ENCODE assay signal across 33 cellular contexts in genomic region chr1:55053265-55053954, GRCh38. TPM values are rescaled to one million over a fixed set of nuclear protein-coding genes. Genes with fewer than 3 reads are reported as not detected.
DNase-seq lines count a peak whose midpoint lies in the region; ATAC-seq, FAIRE-seq and TF ChIP-seq lines count a peak whose summit lies in the region.
"Had no signal": no experiment of that assay in that cellular context is flagged by ENCODE, and none has a peak within 500 bp of the region (broad histone marks: within the 10 kb centered on the region; RNA-seq: fewer than 3 reads in every experiment).

No MANE protein-coding gene starts in this region.

- TF ChIP-seq POLR2A in Peyer's patch (IDR thresholded peaks at IDR 0.05) (no peak), HepG2 (IDR thresholded peaks at IDR 0.05; ENCODE audit: insufficient read depth in 1 of 2, low read depth in 2 of 2, low read length in 2 of 2) (no peak), gastrocnemius medialis (IDR thresholded peaks at IDR 0.05) (no peak)

- BruUV-seq in HepG2 (replicated peaks; lab: Mats Ljungman, UMichigan), result no TSS peak

- H3K4me3 Mint-ChIP-seq in activated CD8-positive, alpha-beta memory T cell treated with anti-CD3 and anti-CD28 coated beads, Interleukin-2, amount 10 ng/mL, durations not matched to agents 7 days and 5 days, result no peak overlapping the region
- no peak overlapping the region for H3K4me3 Mint-ChIP-seq in CD8-positive, alpha-beta T cell
- H3K4me3 Mint-ChIP-seq in activated T-cell treated with anti-CD3 and anti-CD28 coated beads, Interleukin-2, amount 50 U/mL, for 24 hours, result no peak overlapping the region
- H3K4me3 Mint-ChIP-seq: activated CD8-positive, alpha-beta T cell treated with anti-CD3 and anti-CD28 coated beads for 36 hours; activated naive CD4-positive, alpha-beta T cell treated with anti-CD3 and anti-CD28 coated beads, Interleukin-2, amount 50 U/mL, for 24 hours; CD4-positive, alpha-beta T cell; nephron; stimulated activated naive B cell treated with anti-CD40 and anti-IgM and Interleukin-4, amounts not matched to agents 10 μg/mL and 1 μg/mL and 100 μg/mL, for 72 hours had no signal

- no peak overlapping the region for H3K9ac ChIP-seq in HepG2 (ENCODE audit: insufficient read depth, low read depth, low read length)

- no peaks in the 10 kb centered on the region for H3K27me3 ChIP-seq in Peyer's patch
- no peaks in the 10 kb centered on the region for H3K27me3 ChIP-seq in HepG2 (ENCODE audit: control insufficient read depth in 1 of 2, insufficient read depth in 2 of 2, low read length in 2 of 2)
- H3K27me3 ChIP-seq in gastrocnemius medialis, result no peaks in the 10 kb centered on the region
- no peaks in the 10 kb centered on the region for H3K27me3 ChIP-seq in CD8-positive, alpha-beta T cell (ENCODE audit: insufficient read depth, low read length)

- CTCF ChIA-PET in HepG2 (lab: Yijun Ruan, JAX; ENCODE audit: low intra/inter-chr PET ratio, low total read pairs), result no interaction called here
- CTCF ChIA-PET in activated CD8-positive, alpha-beta memory T cell treated with anti-CD3 and anti-CD28 coated beads, Interleukin-2, amount 10 ng/mL, durations not matched to agents 7 days and 5 days (lab: Charles Lee), result no interaction called here
- CTCF ChIA-PET in CD8-positive, alpha-beta T cell (lab: Charles Lee), result interaction anchor here (0.9 kb wide), 1 partner anchor 31 kb away, joined by 3 read pairs; no protein-coding TSS in a partner anchor

- TF ChIP-seq CTCF in Peyer's patch (IDR thresholded peaks at IDR 0.05) (no peak), HepG2 (CRISPR knock-in tag; IDR thresholded peaks at IDR 0.05) (no peak), gastrocnemius medialis (IDR thresholded peaks at IDR 0.05 in 4 of 5, conservative IDR thresholded peaks at IDR 0.05 in 1 of 5) (no peak)
- no peak for TF ChIP-seq CTCF in CD8-positive, alpha-beta T cell (IDR thresholded peaks at IDR 0.05)

- H3K36me3 Mint-ChIP-seq in activated CD8-positive, alpha-beta memory T cell treated with anti-CD3 and anti-CD28 coated beads, Interleukin-2, amount 10 ng/mL, durations not matched to agents 7 days and 5 days, result no peaks in the 10 kb centered on the region
- no peaks in the 10 kb centered on the region for H3K36me3 Mint-ChIP-seq in CD8-positive, alpha-beta T cell
- H3K36me3 Mint-ChIP-seq in activated T-cell treated with anti-CD3 and anti-CD28 coated beads, Interleukin-2, amount 50 U/mL, for 24 hours (ENCODE audit: low read depth), result no peaks in the 10 kb centered on the region
- H3K36me3 Mint-ChIP-seq: activated naive CD4-positive, alpha-beta T cell treated with anti-CD3 and anti-CD28 coated beads, Interleukin-2, amount 50 U/mL, for 24 hours; stimulated activated naive B cell treated with anti-CD40 and anti-IgM and Interleukin-4, amounts not matched to agents 10 μg/mL and 1 μg/mL and 100 μg/mL, for 72 hours had no signal

- H3K9me3 Mint-ChIP-seq in activated CD8-positive, alpha-beta memory T cell treated with anti-CD3 and anti-CD28 coated beads, Interleukin-2, amount 10 ng/mL, durations not matched to agents 7 days and 5 days (ENCODE audit: low read depth), result no peaks in the 10 kb centered on the region
- H3K9me3 Mint-ChIP-seq in CD8-positive, alpha-beta T cell, result no peaks in the 10 kb centered on the region
- no peaks in the 10 kb centered on the region for H3K9me3 Mint-ChIP-seq in activated T-cell treated with anti-CD3 and anti-CD28 coated beads, Interleukin-2, amount 50 U/mL, for 24 hours
- H3K9me3 Mint-ChIP-seq: activated CD8-positive, alpha-beta T cell treated with anti-CD3 and anti-CD28 coated beads for 36 hours; activated naive CD4-positive, alpha-beta T cell treated with anti-CD3 and anti-CD28 coated beads, Interleukin-2, amount 50 U/mL, for 24 hours; CD4-positive, alpha-beta T cell; nephron; stimulated activated naive B cell treated with anti-CD40 and anti-IgM and Interleukin-4, amounts not matched to agents 10 μg/mL and 1 μg/mL and 100 μg/mL, for 72 hours had no signal

- no peaks in the 10 kb centered on the region for H3K9me3 ChIP-seq in Peyer's patch
- H3K9me3 ChIP-seq in HepG2 (ENCODE audit: low read length), result no peaks in the 10 kb centered on the region
- H3K9me3 ChIP-seq in gastrocnemius medialis, result no peaks in the 10 kb centered on the region
- H3K9me3 ChIP-seq in CD8-positive, alpha-beta T cell (ENCODE audit: low read length), result no peaks in the 10 kb centered on the region
- H3K9me3 ChIP-seq: thoracic aorta had no signal

- POLR2A ChIA-PET in HepG2 (lab: Yijun Ruan, JAX), result no interaction called here
- POLR2A ChIA-PET in CD8-positive, alpha-beta T cell (lab: Charles Lee), result no interaction called here

- peak; percentile 84 for FAIRE-seq in HepG2 (lab: Jason Lieb, UNC)
- FAIRE-seq: astrocyte, kidney, small intestine had no signal

- peak overlapping the region; percentile 28; the same call in 1 of the 2 replicates for H3K4me2 ChIP-seq in HepG2 (ENCODE audit: low read depth, low read length)

- TF ChIP-seq RAD21 in HepG2 (CRISPR knock-in tag; IDR thresholded peaks at IDR 0.05), result no peak

- no peak overlapping the region for H3K4me3 ChIP-seq in Peyer's patch
- no peak overlapping the region for H3K4me3 ChIP-seq in HepG2 (replicated peaks in 1 of 3; ENCODE audit: insufficient read depth in 1 of 3, low read depth in 2 of 3, low read length in 3 of 3)
- H3K4me3 ChIP-seq in gastrocnemius medialis, result no peak overlapping the region
- H3K4me3 ChIP-seq in CD8-positive, alpha-beta T cell (ENCODE audit: low read depth, low read length), result no peak overlapping the region
- H3K4me3 ChIP-seq: thoracic aorta had no signal

- peak; percentile 70 for ATAC-seq in HepG2
- peak; percentile 77 to 80 for ATAC-seq in gastrocnemius medialis
- ATAC-seq in activated CD8-positive, alpha-beta memory T cell treated with anti-CD3 and anti-CD28 coated beads, Interleukin-2, amount 10 ng/mL, durations not matched to agents 7 days and 5 days, result no peak
- ATAC-seq in HG03196 (IDR thresholded peaks at IDR 0.05; ENCODE audit: unreplicated experiment), result no peak
- ATAC-seq in CD8-positive, alpha-beta T cell, result no peak
- ATAC-seq: activated CD4-positive, CD25-positive, alpha-beta regulatory T cell treated with anti-CD3 and anti-CD28 coated beads, Interleukin-2, amount 50 U/mL, for 24 hours; activated CD8-positive, alpha-beta T cell treated with anti-CD3 and anti-CD28 coated beads for 36 hours; HCT116; stimulated activated naive B cell treated with anti-CD40 and anti-IgM and Interleukin-4, amounts not matched to agents 10 μg/mL and 1 μg/mL and 100 μg/mL, for 72 hours had no signal

- H3K27ac Mint-ChIP-seq in activated CD8-positive, alpha-beta memory T cell treated with anti-CD3 and anti-CD28 coated beads, Interleukin-2, amount 10 ng/mL, durations not matched to agents 7 days and 5 days, result no peak overlapping the region
- no peak overlapping the region for H3K27ac Mint-ChIP-seq in CD8-positive, alpha-beta T cell
- no peak overlapping the region for H3K27ac Mint-ChIP-seq in activated T-cell treated with anti-CD3 and anti-CD28 coated beads, Interleukin-2, amount 50 U/mL, for 24 hours
- H3K27ac Mint-ChIP-seq: activated CD8-positive, alpha-beta T cell treated with anti-CD3 and anti-CD28 coated beads for 36 hours; activated naive CD4-positive, alpha-beta T cell treated with anti-CD3 and anti-CD28 coated beads, Interleukin-2, amount 50 U/mL, for 24 hours; CD4-positive, alpha-beta T cell; nephron; progenitor cell of endocrine pancreas; stimulated activated naive B cell treated with anti-CD40 and anti-IgM and Interleukin-4, amounts not matched to agents 10 μg/mL and 1 μg/mL and 100 μg/mL, for 72 hours had no signal

- H3K4me1 Mint-ChIP-seq in activated CD8-positive, alpha-beta memory T cell treated with anti-CD3 and anti-CD28 coated beads, Interleukin-2, amount 10 ng/mL, durations not matched to agents 7 days and 5 days, result no peaks in the 10 kb centered on the region
- no peaks in the 10 kb centered on the region for H3K4me1 Mint-ChIP-seq in CD8-positive, alpha-beta T cell (ENCODE audit: low read depth)
- no peaks in the 10 kb centered on the region for H3K4me1 Mint-ChIP-seq in activated T-cell treated with anti-CD3 and anti-CD28 coated beads, Interleukin-2, amount 50 U/mL, for 24 hours (ENCODE audit: low read depth)
- H3K4me1 Mint-ChIP-seq: activated naive CD4-positive, alpha-beta T cell treated with anti-CD3 and anti-CD28 coated beads, Interleukin-2, amount 50 U/mL, for 24 hours; stimulated activated naive B cell treated with anti-CD40 and anti-IgM and Interleukin-4, amounts not matched to agents 10 μg/mL and 1 μg/mL and 100 μg/mL, for 72 hours had no signal

- DNase-seq in Peyer's patch (peak in 2 of 3 donors; percentile 20 to 39), fibroblast of gingiva (ENCODE audit: low read depth) (peak; percentile 61), HepG2 (ENCODE audit: low spot score) (peak; percentile 42), gastrocnemius medialis (peak; percentile 56 to 73)
- no peak for DNase-seq in activated CD8-positive, alpha-beta memory T cell treated with anti-CD3 and anti-CD28 coated beads, Interleukin-2, amount 10 ng/mL, durations not matched to agents 7 days and 5 days
- no peak for DNase-seq in CD8-positive, alpha-beta T cell
- DNase-seq in activated T-cell treated with anti-CD3 and anti-CD28 coated beads, Interleukin-2, amount 50 U/mL, for 24 hours, result no peak
- DNase-seq: activated CD8-positive, alpha-beta T cell treated with anti-CD3 and anti-CD28 coated beads for 36 hours; activated T-cell treated with anti-CD3 and anti-CD28 coated beads, Interleukin-2, amount 50 U/mL, for 1 hour; DMS53; foreskin melanocyte; GDM1; Karpas-422; kidney; midbrain; NCI-H1092; NCI-H1930; NCI-H2227 treated with DMSO at 0.1 percent for 48 hours; NCI-H748 treated with DMSO at 0.1 percent for 48 hours; small intestine; stimulated activated CD4-positive, alpha-beta T cell treated with anti-CD3 and anti-CD28 coated beads, Interleukin-2, amount 100 ng/mL, for 24 hours; stimulated activated naive B cell treated with anti-CD40 and anti-IgM and Interleukin-4, amounts not matched to agents 10 μg/mL and 1 μg/mL and 100 μg/mL, for 72 hours; SW 1271 had no signal

- H3K4me1 ChIP-seq in Peyer's patch (no peaks in the 10 kb centered on the region), HepG2 (ENCODE audit: insufficient read depth, low read length) (peaks cover 32% of the 10 kb centered on the region), gastrocnemius medialis (peaks cover 17 to 21% of the 10 kb centered on the region in 2 donors)
- H3K4me1 ChIP-seq in CD8-positive, alpha-beta T cell (ENCODE audit: insufficient read depth, low read length), result no peaks in the 10 kb centered on the region

- in situ Hi-C loops in HepG2 (cut with HindIII; ENCODE audit: extremely low pct_ligation_motif_present, low pct_unique_long_range_greater_than_20kb) (no loop called here), gastrocnemius medialis (cut with MboI; ENCODE audit: low sequenced_read_pairs in 4 of 4) (no loop called here)

- peaks cover 2% of the 10 kb centered on the region for H3K79me2 ChIP-seq in HepG2 (ENCODE audit: insufficient read depth, low read length)

- peak in 1 of 2 experiments; percentile 54; a peak in 2 of 4 replicates for TF ChIP-seq EP300 in HepG2 (IDR thresholded peaks at IDR 0.05; ENCODE audit: low read depth in 2 of 2, low read length in 2 of 2)
- no peak for TF ChIP-seq EP300 in HepG2 (CRISPR knock-in tag; IDR thresholded peaks at IDR 0.05; ENCODE audit: borderline replicate concordance)

- no peaks in the 10 kb centered on the region for H3K27me3 Mint-ChIP-seq in activated CD8-positive, alpha-beta memory T cell treated with anti-CD3 and anti-CD28 coated beads, Interleukin-2, amount 10 ng/mL, durations not matched to agents 7 days and 5 days
- H3K27me3 Mint-ChIP-seq in CD8-positive, alpha-beta T cell (ENCODE audit: low read depth), result peaks cover 2% of the 10 kb centered on the region
- H3K27me3 Mint-ChIP-seq in activated T-cell treated with anti-CD3 and anti-CD28 coated beads, Interleukin-2, amount 50 U/mL, for 24 hours, result no peaks in the 10 kb centered on the region
- H3K27me3 Mint-ChIP-seq: activated CD8-positive, alpha-beta T cell treated with anti-CD3 and anti-CD28 coated beads for 36 hours; activated naive CD4-positive, alpha-beta T cell treated with anti-CD3 and anti-CD28 coated beads, Interleukin-2, amount 50 U/mL, for 24 hours; CD4-positive, alpha-beta T cell; progenitor cell of endocrine pancreas had no signal

- H4K20me1 ChIP-seq in HepG2 (ENCODE audit: insufficient read depth, low read length), result peaks cover 12% of the 10 kb centered on the region; the same call in 1 of the 2 replicates

- H3K36me3 ChIP-seq in Peyer's patch (peaks cover 0 to 1% (median 0%) of the 10 kb centered on the region in 3 donors), HepG2 (replicated peaks in 1 of 2; ENCODE audit: control insufficient read depth in 1 of 2, insufficient read depth in 2 of 2, low read length in 2 of 2) (peaks cover 10 to 51% of the 10 kb centered on the region in 2 experiments; a peak in 4 of 5 replicates), gastrocnemius medialis (no peaks in the 10 kb centered on the region)
- H3K36me3 ChIP-seq in CD8-positive, alpha-beta T cell (ENCODE audit: insufficient read depth, low read length), result no peaks in the 10 kb centered on the region
- H3K36me3 ChIP-seq: thoracic aorta had no signal

- WGBS in HepG2 (ENCODE audit: low lambda C conversion rate), result no CpG with 5 or more reads among the region's 7 CpGs

- intact Hi-C loops in HepG2 (cut with micrococcal nuclease; ENCODE audit: unreplicated experiment), result no loop called here
- intact Hi-C loops in gastrocnemius medialis (cut with DNase I; ENCODE audit: low total_unique reads), result no loop called here
- intact Hi-C loops in CD8-positive, alpha-beta T cell (cut with DNase I, micrococcal nuclease), result no loop called here

- H3K27ac ChIP-seq in Peyer's patch (no peak overlapping the region), HepG2 (ENCODE audit: extremely low read length, insufficient read depth, low read length) (peak overlapping the region; percentile 58), gastrocnemius medialis (peak overlapping the region; percentile 13 to 78 (median 66))
- H3K27ac ChIP-seq in CD8-positive, alpha-beta T cell (ENCODE audit: low read depth, low read length), result no peak overlapping the region
- H3K27ac ChIP-seq: epithelial cell of prostate, thoracic aorta had no signal

- H2AFZ ChIP-seq in HepG2 (ENCODE audit: low read length), result no peak overlapping the region

RNA-seq across cellular contexts. Expression of gene PCSK9, which starts 14.1 kb away (rescaled TPM):
- 10 to 100 TPM in 2 of 4 donors, 1 to 10 TPM in 2; 3.5 to 18.4 (median 8.5) TPM for total RNA-seq in Peyer's patch
- 31.2 and 80.5 TPM in 2 replicates for total RNA-seq in HepG2 (2016; rRNA removed; fragmentation: Illumina TruSeq; extraction: Trizol)
- 3.3 and 3.9 TPM in 2 replicates for total RNA-seq in HepG2 (2016; cell fraction: cytosol; rRNA removed; fragmentation: Illumina TruSeq; extraction: Trizol; ENCODE audit: low read depth)
- 27.3 and 85.1 TPM in 2 replicates for total RNA-seq in HepG2 (2016; cell fraction: insoluble cytoplasmic fraction; rRNA removed; fragmentation: Illumina TruSeq; extraction: Trizol)
- total RNA-seq in HepG2 (2016; cell fraction: membrane; rRNA removed; fragmentation: Illumina TruSeq; extraction: Trizol), result 12.6 and 13.1 TPM in 2 replicates
- 73.8 and 95.4 TPM in 2 replicates for total RNA-seq in HepG2 (2016; cell fraction: nucleus; rRNA removed; fragmentation: Illumina TruSeq; extraction: Trizol)
- polyA plus RNA-seq in HepG2 (2011; rRNA removed), result 33.3 and 80.9 TPM in 2 replicates
- polyA plus RNA-seq in HepG2 (2011; cell fraction: cytosol; rRNA removed), result 36.4 and 38.7 TPM in 2 replicates
- polyA plus RNA-seq in HepG2 (2011; cell fraction: nucleus; rRNA removed), result 62.0 and 98.2 TPM in 2 replicates
- polyA plus RNA-seq in HepG2 (2012), result 77.5 and 98.1 TPM in 2 replicates
- polyA plus RNA-seq in HepG2 (2016; cell fraction: cytosol; fragmentation: Illumina TruSeq; extraction: Trizol; ENCODE audit: low read depth), result 3.3 and 3.7 TPM in 2 replicates
- 24.9 and 30.2 TPM in 2 replicates for polyA plus RNA-seq in HepG2 (2016; cell fraction: insoluble cytoplasmic fraction; fragmentation: Illumina TruSeq; extraction: Trizol; ENCODE audit: low read depth)
- polyA plus RNA-seq in HepG2 (2016; cell fraction: membrane; fragmentation: Illumina TruSeq; extraction: Trizol; ENCODE audit: low read depth), result 6.3 and 7.0 TPM in 2 replicates
- 132 and 143 TPM in 2 replicates for polyA plus RNA-seq in HepG2 (2016; cell fraction: nucleus; fragmentation: Illumina TruSeq; extraction: Trizol; ENCODE audit: insufficient read depth, low read depth)
- polyA minus RNA-seq in HepG2 (2011; rRNA and poly(A)+ RNA removed; ENCODE audit: low replicate concordance), result 63.1 and 66.1 TPM in 2 replicates
- 26.8 and 38.6 TPM in 2 replicates for polyA minus RNA-seq in HepG2 (2011; cell fraction: cytosol; rRNA and poly(A)+ RNA removed)
- 15.3 and 25.5 TPM in 2 replicates for polyA minus RNA-seq in HepG2 (2011; cell fraction: nucleus; rRNA and poly(A)+ RNA removed)
- under 1 TPM in 1 of 4 donors, not detected in 3; 0.07 TPM for total RNA-seq in gastrocnemius medialis
- under 1 TPM in 1 of 2 experiments, not detected in 1; 0.07 TPM for total RNA-seq in activated CD8-positive, alpha-beta memory T cell treated with anti-CD3 and anti-CD28 coated beads, Interleukin-2, amount 10 ng/mL, durations not matched to agents 7 days and 5 days
- total RNA-seq in CD8-positive, alpha-beta T cell, result not detected
- total RNA-seq: activated CD8-positive, alpha-beta T cell treated with anti-CD3 and anti-CD28 coated beads for 36 hours; CD4-positive, alpha-beta T cell had no signal

RNA-seq across cellular contexts. Expression of gene BSND, which starts 54.7 kb away (rescaled TPM):
- total RNA-seq in Peyer's patch, result not detected
- not detected in 2 replicates for total RNA-seq in HepG2 (2016; rRNA removed; fragmentation: Illumina TruSeq; extraction: Trizol)
- total RNA-seq in HepG2 (2016; cell fraction: cytosol; rRNA removed; fragmentation: Illumina TruSeq; extraction: Trizol; ENCODE audit: low read depth), result not detected in 2 replicates
- total RNA-seq in HepG2 (2016; cell fraction: insoluble cytoplasmic fraction; rRNA removed; fragmentation: Illumina TruSeq; extraction: Trizol), result not detected in 2 replicates
- total RNA-seq in HepG2 (2016; cell fraction: membrane; rRNA removed; fragmentation: Illumina TruSeq; extraction: Trizol), result not detected in 2 replicates
- total RNA-seq in HepG2 (2016; cell fraction: nucleus; rRNA removed; fragmentation: Illumina TruSeq; extraction: Trizol), result not detected in 2 replicates
- polyA plus RNA-seq in HepG2 (2011; rRNA removed), result 0.01 TPM in 1 of 2 replicates, not detected in the other
- polyA plus RNA-seq in HepG2 (2011; cell fraction: cytosol; rRNA removed), result 0.03 TPM in 1 of 2 replicates, not detected in the other
- not detected in 2 replicates for polyA plus RNA-seq in HepG2 (2011; cell fraction: nucleus; rRNA removed)
- not detected in 2 replicates for polyA plus RNA-seq in HepG2 (2012)
- not detected in 2 replicates for polyA plus RNA-seq in HepG2 (2016; cell fraction: cytosol; fragmentation: Illumina TruSeq; extraction: Trizol; ENCODE audit: low read depth)
- polyA plus RNA-seq in HepG2 (2016; cell fraction: insoluble cytoplasmic fraction; fragmentation: Illumina TruSeq; extraction: Trizol; ENCODE audit: low read depth), result not detected in 2 replicates
- polyA plus RNA-seq in HepG2 (2016; cell fraction: membrane; fragmentation: Illumina TruSeq; extraction: Trizol; ENCODE audit: low read depth), result not detected in 2 replicates
- polyA plus RNA-seq in HepG2 (2016; cell fraction: nucleus; fragmentation: Illumina TruSeq; extraction: Trizol; ENCODE audit: insufficient read depth, low read depth), result not detected in 2 replicates
- not detected in 2 replicates for polyA minus RNA-seq in HepG2 (2011; rRNA and poly(A)+ RNA removed; ENCODE audit: low replicate concordance)
- not detected in 2 replicates for polyA minus RNA-seq in HepG2 (2011; cell fraction: cytosol; rRNA and poly(A)+ RNA removed)
- not detected in 2 replicates for polyA minus RNA-seq in HepG2 (2011; cell fraction: nucleus; rRNA and poly(A)+ RNA removed)
- not detected for total RNA-seq in gastrocnemius medialis
- total RNA-seq in activated CD8-positive, alpha-beta memory T cell treated with anti-CD3 and anti-CD28 coated beads, Interleukin-2, amount 10 ng/mL, durations not matched to agents 7 days and 5 days, result under 1 TPM; 0.07 to 0.12 TPM
- total RNA-seq in CD8-positive, alpha-beta T cell, result not detected
- total RNA-seq: activated CD8-positive, alpha-beta T cell treated with anti-CD3 and anti-CD28 coated beads for 36 hours; astrocyte; CD4-positive, alpha-beta T cell; progenitor cell of endocrine pancreas; thoracic aorta had no signal

Comparison
In these comparisons a context has a peak if more than half of its experiments do, and no peak if none do; other contexts are left out.
1. DNase-seq: peak in Peyer's patch (2 of 3), fibroblast of gingiva (single experiment), HepG2 (single experiment) and gastrocnemius medialis (2 of 2); none in activated CD8-positive, alpha-beta memory T cell treated with anti-CD3 and anti-CD28 coated beads, Interleukin-2, amount 10 ng/mL, durations not matched to agents 7 days and 5 days (single experiment), CD8-positive, alpha-beta T cell (0 of 7) and activated T-cell treated with anti-CD3 and anti-CD28 coated beads, Interleukin-2, amount 50 U/mL, for 24 hours (single experiment).
2. H3K27ac ChIP-seq: peak in HepG2 (single experiment) and gastrocnemius medialis (4 of 4); none in Peyer's patch (0 of 4) and CD8-positive, alpha-beta T cell (single experiment).
3. ATAC-seq: peak in HepG2 (single experiment) and gastrocnemius medialis (2 of 2); none in activated CD8-positive, alpha-beta memory T cell treated with anti-CD3 and anti-CD28 coated beads, Interleukin-2, amount 10 ng/mL, durations not matched to agents 7 days and 5 days (single experiment), HG03196 (single experiment) and CD8-positive, alpha-beta T cell (single experiment).
4. RNA of gene PCSK9, which starts 14.1 kb away (total RNA-seq): 3.3 to 95.4 TPM in HepG2 and 3.5 to 18.4 TPM in Peyer's patch; 0.07 TPM in activated CD8-positive, alpha-beta memory T cell treated with anti-CD3 and anti-CD28 coated beads, Interleukin-2, amount 10 ng/mL, durations not matched to agents 7 days and 5 days, 0.07 TPM in gastrocnemius medialis and not detected in CD8-positive, alpha-beta T cell; every median in the first group is over 4 times any median in the second.